Comparison of ENCODE assay signal across 23 cellular contexts in the genomic region with DNA sequence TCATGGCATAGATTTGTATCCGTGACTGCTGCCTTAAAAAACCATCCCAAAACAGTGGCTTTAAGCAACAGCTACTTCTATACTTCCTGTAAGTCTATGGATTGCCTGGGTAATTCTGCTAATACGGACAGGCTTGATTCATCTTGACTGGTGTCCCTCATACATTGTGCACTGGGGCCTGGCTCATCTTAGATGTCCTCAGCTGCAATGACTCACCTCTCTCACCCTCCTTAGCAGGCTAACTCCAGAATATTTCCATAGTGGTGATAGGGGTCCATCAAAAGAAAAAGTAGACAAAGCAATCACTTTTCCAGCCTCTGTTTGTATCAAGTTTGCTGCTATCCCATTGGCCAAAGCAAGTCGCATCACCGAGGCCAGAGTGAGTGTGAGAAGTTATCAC.
"Had no signal": no experiment of that assay in that cellular context is flagged by ENCODE, and none has a peak within 500 bp of the region (broad histone marks: within the 10 kb centered on the region; RNA-seq: fewer than 3 reads in every experiment).

No MANE protein-coding gene starts in this region.

- DNase-seq: KBM-7, MG63, NCI-H1092, NCI-H1105 treated with DMSO at 0.1 percent for 48 hours, NCI-H1417 treated with DMSO at 0.1 percent for 48 hours, NCI-H1694 treated with DMSO at 0.1 percent for 48 hours, NCI-H2029, NCI-H2081 treated with DMSO at 0.1 percent for 48 hours, NCI-H2171, NCI-H226, NCI-H446, NCI-H510A, NCI-H524 treated with DMSO at 0.1 percent for 48 hours, NCI-H69, NCI-H774, PC-3, SHP77 treated with DMSO at 0.1 percent for 48 hours, SJCRH30 had no signal

- H3K27ac ChIP-seq: HL-60, RWPE1, SJCRH30 had no signal

- H3K27me3 ChIP-seq: MG63 had no signal

- H3K9me3 ChIP-seq: MG63, SJCRH30 had no signal

- H3K4me1 ChIP-seq: SJCRH30 had no signal

- H3K36me3 ChIP-seq: MG63, SJCRH30 had no signal

- H3K4me3 ChIP-seq: MG63, SJCRH30 had no signal

- ATAC-seq: Panc1, PC-3, Right ventricle myocardium inferior, SK-N-SH treated with all-trans-retinoic acid at 6 μM for 48 hours had no signal
